Comparison of ENCODE assay signal across 9 cellular contexts in the genomic region with DNA sequence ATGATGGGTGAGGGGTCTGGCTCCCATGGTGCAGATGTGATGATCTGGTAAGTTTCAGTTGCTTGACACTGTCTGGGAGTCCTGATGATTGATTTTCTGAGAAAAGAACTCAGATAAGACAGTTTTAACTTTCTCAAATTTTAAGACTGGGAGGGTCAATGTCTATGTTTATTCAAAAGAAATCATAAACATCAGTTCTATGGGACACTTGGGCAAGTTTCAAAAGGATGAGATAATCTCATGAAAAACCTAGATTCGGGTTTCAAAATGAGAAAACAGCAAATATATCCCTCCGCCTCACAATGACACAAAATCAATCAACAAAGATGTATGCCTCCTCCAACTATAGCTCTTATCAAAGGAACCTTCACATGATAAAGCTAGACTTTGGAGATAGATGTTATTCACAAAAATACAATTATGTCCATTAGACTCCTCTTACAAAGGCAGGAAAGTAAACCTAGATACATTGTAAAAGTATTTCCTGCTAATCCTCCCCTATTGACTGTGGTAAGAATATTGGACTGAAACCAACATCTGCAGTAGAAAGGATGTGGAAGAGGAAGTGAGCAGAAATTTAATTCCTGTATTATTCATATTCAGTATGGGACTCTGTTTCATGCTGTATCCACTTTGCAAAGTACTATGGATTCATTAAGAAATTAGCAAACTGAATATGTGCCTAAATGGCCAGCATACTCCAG.
DNase-seq lines count a peak whose midpoint lies in the region; ATAC-seq lines count a peak whose summit lies in the region.
"Had no signal": no experiment of that assay in that cellular context is flagged by ENCODE, and none has a peak within 500 bp of the region (broad histone marks: within the 10 kb centered on the region; RNA-seq: fewer than 3 reads in every experiment).

No MANE protein-coding gene starts in this region.

- DNase-seq in germinal center (ENCODE audit: low spot score): peak; percentile 3
- no peak for DNase-seq in NCI-H187 treated with DMSO at 0.1 percent for 48 hours (lab: John Stamatoyannopoulos, UW)
- DNase-seq in cerebellar nuclear complex (lab: John Stamatoyannopoulos, UW): no peak
- no peak for DNase-seq in activated CD8-positive, alpha-beta memory T cell treated with anti-CD3 and anti-CD28 coated beads for 24 hours
- no peak for DNase-seq in stimulated activated naive CD8-positive, alpha-beta T cell treated with anti-CD3 and anti-CD28 coated beads, Interleukin-15, amount 100 ng/mL, for 72 hours
- DNase-seq: NCI-H524 treated with DMSO at 0.1 percent for 48 hours had no signal

- H3K4me1 Mint-ChIP-seq in stimulated activated naive CD8-positive, alpha-beta T cell treated with anti-CD3 and anti-CD28 coated beads, Interleukin-15, amount 100 ng/mL, for 72 hours: no peaks in the 10 kb centered on the region

- no peaks in the 10 kb centered on the region for H3K27me3 Mint-ChIP-seq in stimulated activated naive CD8-positive, alpha-beta T cell treated with anti-CD3 and anti-CD28 coated beads, Interleukin-15, amount 100 ng/mL, for 72 hours

- peaks cover 8 to 9% of the 10 kb centered on the region in 2 donors for H3K9me3 Mint-ChIP-seq in stimulated activated naive CD8-positive, alpha-beta T cell treated with anti-CD3 and anti-CD28 coated beads, Interleukin-15, amount 100 ng/mL, for 72 hours

- H3K4me3 Mint-ChIP-seq in stimulated activated naive CD8-positive, alpha-beta T cell treated with anti-CD3 and anti-CD28 coated beads, Interleukin-15, amount 100 ng/mL, for 72 hours: no peak overlapping the region

- ATAC-seq in GM18858 (IDR thresholded peaks at IDR 0.05; ENCODE audit: unreplicated experiment) (peak; percentile 99), GM21825 (IDR thresholded peaks at IDR 0.05; ENCODE audit: unreplicated experiment) (peak; percentile 93), HG03571 (IDR thresholded peaks at IDR 0.05; ENCODE audit: unreplicated experiment) (peak; percentile 97)
- no peak for ATAC-seq in stimulated activated naive CD8-positive, alpha-beta T cell treated with anti-CD3 and anti-CD28 coated beads, Interleukin-15, amount 100 ng/mL, for 72 hours

- H3K27ac Mint-ChIP-seq in stimulated activated naive CD8-positive, alpha-beta T cell treated with anti-CD3 and anti-CD28 coated beads, Interleukin-15, amount 100 ng/mL, for 72 hours: no peak overlapping the region
